8 cellular contexts compared by ENCODE assay signal in genomic region chr14:49769581-49770211, GRCh38. TPM values are rescaled to one million over a fixed set of nuclear protein-coding genes. Genes with fewer than 3 reads are reported as not detected.
DNase-seq lines count a peak whose midpoint lies in the region; ATAC-seq and TF ChIP-seq lines count a peak whose summit lies in the region.

No MANE protein-coding gene starts in this region.

- TF ChIP-seq CTCF in GM12864 (IDR thresholded peaks at IDR 0.05; ENCODE audit: low read depth, low read length, missing control alignments) (no peak), RWPE2 (IDR thresholded peaks at IDR 0.05; ENCODE audit: poor library complexity, severe bottlenecking) (no peak), psoas muscle (IDR thresholded peaks at IDR 0.05) (no peak)

- H3K27me3 ChIP-seq in RWPE2 (ENCODE audit: insufficient read depth, poor library complexity, severe bottlenecking) (no peaks in the 10 kb centered on the region), esophagus (ENCODE audit: control insufficient read depth in 1 of 2, insufficient read depth in 2 of 2, low read length in 2 of 2) (no peaks in the 10 kb centered on the region), psoas muscle (ENCODE audit: insufficient read depth in 3 of 3, low read length in 2 of 3) (no peaks in the 10 kb centered on the region)

- no peak for DNase-seq in GM12864 (ENCODE audit: low read depth)
- DNase-seq in RWPE2 (ENCODE audit: low spot score) = no peak
- DNase-seq in psoas muscle = no peak
- no peak for DNase-seq in SHP77 treated with DMSO at 0.1 percent for 48 hours (lab: John Stamatoyannopoulos, UW)
- no peak for DNase-seq in occipital lobe (lab: John Stamatoyannopoulos, UW)
- no peak for DNase-seq in posterior vena cava (ENCODE audit: low spot score)

- H3K9me3 ChIP-seq in RWPE2 (ENCODE audit: severe bottlenecking) (no peaks in the 10 kb centered on the region), esophagus (ENCODE audit: control insufficient read depth in 2 of 2, insufficient read depth in 1 of 2, low read depth in 1 of 2, low read length in 1 of 2) (no peaks in the 10 kb centered on the region), psoas muscle (no peaks in the 10 kb centered on the region)

- peak overlapping the region; percentile 59; the same call in 1 of the 2 replicates for H3K4me3 ChIP-seq in GM12864 (ENCODE audit: low read depth, low read length)
- peak overlapping the region; percentile 68 for H3K4me3 ChIP-seq in RWPE2 (ENCODE audit: severe bottlenecking)
- H3K4me3 ChIP-seq in esophagus (ENCODE audit: low read depth in 1 of 2, low read length in 2 of 2) = peak overlapping the region in 1 of 2 donors; percentile 74
- H3K4me3 ChIP-seq in psoas muscle = peak overlapping the region; percentile 95

- intact Hi-C loops in psoas muscle (cut with DNase I) = loop anchor here (2.0 to 5.0 kb wide), 2 partner anchors 135 to 137 kb away; partner anchors contain the start of gene DNAAF2 (in 1 of the 2)
- intact Hi-C loops in posterior vena cava (cut with DNase I) = loop anchor here in 1 of 2 donors (10.0 kb wide), 1 partner anchor 135 kb away; the partner anchor contains the start of gene DNAAF2

- H3K36me3 ChIP-seq in RWPE2 (ENCODE audit: low read depth) (peaks cover 29% of the 10 kb centered on the region), esophagus (ENCODE audit: control insufficient read depth in 2 of 2, insufficient read depth in 2 of 2, low read length in 1 of 2) (no peaks in the 10 kb centered on the region), psoas muscle (ENCODE audit: insufficient read depth in 1 of 2, low read depth in 1 of 2) (peaks cover 4 to 34% of the 10 kb centered on the region in 2 donors)

- no peak for ATAC-seq in RWPE2 (ENCODE audit: low read depth)
- no peak for ATAC-seq in psoas muscle
- ATAC-seq in HG03354 (IDR thresholded peaks at IDR 0.05; ENCODE audit: poor library complexity, severe bottlenecking, unreplicated experiment) = no peak

- WGBS in esophagus, 2 donors = 50 to 56% methylated on average over 15 of the region's 15 CpGs
- 53 to 59% (median 56%) methylated on average over 15 of the region's 15 CpGs for whole genome bisulfite sequencing in psoas muscle, 3 donors

- peak overlapping the region; percentile 79 for H3K27ac ChIP-seq in RWPE2 (ENCODE audit: poor library complexity, severe bottlenecking)
- peak overlapping the region; percentile 63 to 99 for H3K27ac ChIP-seq in esophagus (ENCODE audit: low read depth in 2 of 2, low read length in 1 of 2)
- H3K27ac ChIP-seq in psoas muscle = peak overlapping the region; percentile 94

- H3K4me1 ChIP-seq in RWPE2 (ENCODE audit: insufficient read depth, poor library complexity, severe bottlenecking) (peaks cover 4% of the 10 kb centered on the region), esophagus (ENCODE audit: control insufficient read depth in 2 of 2, insufficient read depth in 2 of 2, low read length in 1 of 2) (peaks cover 0 to 5% of the 10 kb centered on the region in 2 donors), psoas muscle (peaks cover 24% of the 10 kb centered on the region)

RNA-seq across cellular contexts. Expression of gene KLHDC2, which starts 1.7 kb away (rescaled TPM):
- 10 to 100 TPM; 24.2 to 31.6 TPM for polyA plus RNA-seq in esophagus
- total RNA-seq in psoas muscle = 10 to 100 TPM; 52.3 to 90.2 (median 69.5) TPM
- 10 to 100 TPM; 26.6 to 74.4 (median 53.2) TPM for polyA plus RNA-seq in psoas muscle
- 180 TPM for total RNA-seq in occipital lobe
- total RNA-seq in posterior vena cava = 10 to 100 TPM; 42.7 to 61.5 TPM
